Comparison of ENCODE assay signal across 18 cellular contexts in genomic region chr1:4650981-4651380, GRCh38. TPM values are rescaled to one million over a fixed set of nuclear protein-coding genes. Genes with fewer than 3 reads are reported as not detected.
DNase-seq lines count a peak whose midpoint lies in the region; TF ChIP-seq lines count a peak whose summit lies in the region.
"Had no signal": no experiment of that assay in that cellular context is flagged by ENCODE, and none has a peak within 500 bp of the region (broad histone marks: within the 10 kb centered on the region; RNA-seq: fewer than 3 reads in every experiment).

No MANE protein-coding gene starts in this region.

- TF ChIP-seq EP300 in Ishikawa (IDR thresholded peaks at IDR 0.05; ENCODE audit: borderline replicate concordance): no peak
- TF ChIP-seq EP300 in esophagus muscularis mucosa (IDR thresholded peaks at IDR 0.05): no peak

- DNase-seq in type B pancreatic cell (ENCODE audit: extremely low spot score, unreplicated experiment) (no peak), esophagus muscularis mucosa (ENCODE audit: extremely low spot score) (no peak), GM03348 (ENCODE audit: low spot score) (no peak)
- no peak for DNase-seq in NK-92 treated with Interleukin-12 subunit alpha and Interleukin-12 subunit beta, amount 100 ng/mL, for 24 hours (lab: John Stamatoyannopoulos, UW)
- DNase-seq: AML-193; Calu3; CD4-positive, alpha-beta T cell; DMS53; GOT3; HFFc6; NCI-H1048; NCI-H146; NCI-H2081; NCI-H524 had no signal

- H3K9ac ChIP-seq in iPS-18a (ENCODE audit: low read length): no peak overlapping the region

- H3K4me3 ChIP-seq in DOHH2 (ENCODE audit: low read length): no peak overlapping the region
- peak overlapping the region; percentile 18 for H3K4me3 ChIP-seq in iPS-18a (ENCODE audit: low read length)
- H3K4me3 ChIP-seq in esophagus muscularis mucosa: no peak overlapping the region

- TF ChIP-seq CTCF in DOHH2 (IDR thresholded peaks at IDR 0.05; ENCODE audit: low read depth, low read length, poor library complexity, severe bottlenecking): no peak
- peak; percentile 33 for TF ChIP-seq CTCF in type B pancreatic cell (conservative IDR thresholded peaks at IDR 0.05)
- no peak for TF ChIP-seq CTCF in esophagus muscularis mucosa (IDR thresholded peaks at IDR 0.05)

- H3K9me2 ChIP-seq in DOHH2 (replicated peaks; ENCODE audit: control insufficient read depth, low read length): no peaks in the 10 kb centered on the region

- peaks cover 12% of the 10 kb centered on the region for H3K27me3 Mint-ChIP-seq in type B pancreatic cell
- H3K27me3 Mint-ChIP-seq: CD4-positive, alpha-beta T cell had no signal

- no peak for TF ChIP-seq POLR2A in esophagus muscularis mucosa (IDR thresholded peaks at IDR 0.05; ENCODE audit: low read depth)

- H3K4me3 Mint-ChIP-seq in type B pancreatic cell: peak overlapping the region; percentile 70
- H3K4me3 Mint-ChIP-seq: CD4-positive, alpha-beta T cell; HFFc6 had no signal

- intact Hi-C loops in esophagus muscularis mucosa (cut with DNase I): no loop called here

- H3K4me1 ChIP-seq in DOHH2 (ENCODE audit: control insufficient read depth, low read length) (peaks cover 21% of the 10 kb centered on the region), iPS-18a (ENCODE audit: control insufficient read depth, low read depth, low read length) (peaks cover 16% of the 10 kb centered on the region), esophagus muscularis mucosa (peaks cover 11 to 38% (median 31%) of the 10 kb centered on the region in 4 donors)

- H4K20me1 ChIP-seq in DOHH2 (ENCODE audit: control insufficient read depth, insufficient read depth, low read depth, low read length): no peaks in the 10 kb centered on the region

- H3K27ac Mint-ChIP-seq in type B pancreatic cell: peak overlapping the region; percentile 63
- H3K27ac Mint-ChIP-seq: CD4-positive, alpha-beta T cell; HFFc6 had no signal

- H3K27me3 ChIP-seq in DOHH2 (ENCODE audit: control insufficient read depth, low read length) (peaks cover 2% of the 10 kb centered on the region), iPS-18a (ENCODE audit: control insufficient read depth, insufficient read depth, low read length) (peaks cover 30% of the 10 kb centered on the region), esophagus muscularis mucosa (peaks cover 0 to 84% (median 23%) of the 10 kb centered on the region in 4 donors)

- H3K36me3 ChIP-seq in DOHH2 (ENCODE audit: control insufficient read depth, low read length) (no peaks in the 10 kb centered on the region), iPS-18a (ENCODE audit: control insufficient read depth, low read depth, low read length) (no peaks in the 10 kb centered on the region), esophagus muscularis mucosa (no peaks in the 10 kb centered on the region)

- no peaks in the 10 kb centered on the region; the same call in 1 of the 2 replicates for H3K9me3 ChIP-seq in DOHH2 (ENCODE audit: control insufficient read depth, insufficient read depth, low read length)
- H3K9me3 ChIP-seq in iPS-18a (ENCODE audit: control insufficient read depth, low read depth, low read length): no peaks in the 10 kb centered on the region
- H3K9me3 ChIP-seq in esophagus muscularis mucosa: no peaks in the 10 kb centered on the region

- H3K36me3 Mint-ChIP-seq in type B pancreatic cell: no peaks in the 10 kb centered on the region

- H3K79me2 ChIP-seq in DOHH2 (ENCODE audit: control insufficient read depth, low read length): no peaks in the 10 kb centered on the region

- H3F3A ChIP-seq in DOHH2 (ENCODE audit: control insufficient read depth, insufficient read depth): no peaks in the 10 kb centered on the region

- TF ChIP-seq RAD21 in Ishikawa (IDR thresholded peaks at IDR 0.05; ENCODE audit: low read depth): no peak

- H3K9me3 Mint-ChIP-seq in type B pancreatic cell: no peaks in the 10 kb centered on the region
- H3K9me3 Mint-ChIP-seq: CD4-positive, alpha-beta T cell had no signal

- H3K27ac ChIP-seq in DOHH2 (ENCODE audit: low read depth, low read length) (no peak overlapping the region), iPS-18a (ENCODE audit: low read length) (no peak overlapping the region), esophagus muscularis mucosa (replicated peaks in 1 of 4) (no peak overlapping the region)

- peaks cover 6% of the 10 kb centered on the region for H3K4me1 Mint-ChIP-seq in type B pancreatic cell (ENCODE audit: unreplicated experiment)

- peak overlapping the region; percentile 3; the same call in 1 of the 2 replicates for H3K4me2 ChIP-seq in DOHH2 (ENCODE audit: low read length)

- WGBS in esophagus muscularis mucosa: 67% methylated on average over 8 of the region's 8 CpGs

TF ChIP-seq in Ishikawa, 13 proteins besides CTCF, POLR2A, EP300 and RAD21:
- no peak for TF ChIP-seq CEBPB (IDR thresholded peaks at IDR 0.05)
- TF ChIP-seq MAX (IDR thresholded peaks at IDR 0.05): no peak
- no peak for TF ChIP-seq EGR1 (IDR thresholded peaks at IDR 0.05)
- TF ChIP-seq REST (IDR thresholded peaks at IDR 0.05; ENCODE audit: low read depth): no peak
- 0 out of 2 replicates have a peak, but pooled peaks have one; percentile 2 for TF ChIP-seq TCF12 (IDR thresholded peaks at IDR 0.05; ENCODE audit: low read depth)
- TF ChIP-seq USF1 (IDR thresholded peaks at IDR 0.05): no peak
- no peak for TF ChIP-seq TEAD4 (IDR thresholded peaks at IDR 0.05)
- no peak for TF ChIP-seq YY1 (IDR thresholded peaks at IDR 0.05; ENCODE audit: low read depth)
- TF ChIP-seq TAF1 (IDR thresholded peaks at IDR 0.05; ENCODE audit: low read depth): no peak
- peak; percentile 27; the same call in 1 of the 2 replicates for TF ChIP-seq NFIC (IDR thresholded peaks at IDR 0.05)
- no peak for TF ChIP-seq CREB1 (IDR thresholded peaks at IDR 0.05; ENCODE audit: low read depth)
- TF ChIP-seq ZBTB7A (IDR thresholded peaks at IDR 0.05; ENCODE audit: low read depth): no peak
- 0 out of 2 replicates have a peak, but pooled peaks have one; percentile 8 for TF ChIP-seq FOXM1 (IDR thresholded peaks at IDR 0.05; ENCODE audit: borderline replicate concordance, low read depth)
TF ChIP-seq in Ishikawa: peak in this region for 3.

RNA-seq across cellular contexts. Expression of gene AJAP1, which starts 3.4 kb away (rescaled TPM):
- 4.8 and 9.5 TPM in 2 replicates for total RNA-seq in type B pancreatic cell (ENCODE audit: low replicate concordance)
- total RNA-seq in esophagus muscularis mucosa: under 1 TPM; 0.40 to 0.84 (median 0.54) TPM
- total RNA-seq: Calu3, HFFc6, MCF 10A had no signal
